ENCODE assay signal across 11 cellular contexts in genomic region chr5:160460377-160461049, GRCh38. TPM values are rescaled to one million over a fixed set of nuclear protein-coding genes. Genes with fewer than 3 reads are reported as not detected.
A peak's percentile ranks its signal among the peaks of the same experiment; 100 is the strongest.
DNase-seq lines count a peak whose midpoint lies in the region; ATAC-seq, FAIRE-seq and TF ChIP-seq lines count a peak whose summit lies in the region.
"Had no signal": no experiment of that assay in that cellular context is flagged by ENCODE, and none has a peak within 500 bp of the region (broad histone marks: within the 10 kb centered on the region; RNA-seq: fewer than 3 reads in every experiment).

No MANE protein-coding gene starts in this region.

- H2AFZ ChIP-seq in OCI-LY1 (ENCODE audit: low read length) (no peak overlapping the region), endothelial cell of umbilical vein (ENCODE audit: low read depth, low read length) (no peak overlapping the region)

- POLR2A ChIA-PET in endothelial cell of umbilical vein (lab: Charles Lee), result no interaction called here

- H3K27me3 ChIP-seq in cardiac muscle cell, result no peaks in the 10 kb centered on the region
- no peaks in the 10 kb centered on the region for H3K27me3 ChIP-seq in OCI-LY1 (ENCODE audit: insufficient read depth, low read length)
- no peaks in the 10 kb centered on the region for H3K27me3 ChIP-seq in endothelial cell of umbilical vein (ENCODE audit: control insufficient read depth in 2 of 2, insufficient read depth in 2 of 2, low read length in 2 of 2)
- no peaks in the 10 kb centered on the region for H3K27me3 ChIP-seq in vagina
- H3K27me3 ChIP-seq: adrenal gland had no signal

- BruUV-seq in endothelial cell of umbilical vein (replicated peaks; lab: Mats Ljungman, UMichigan), result no TSS peak

- no peak overlapping the region for H3K27ac ChIP-seq in cardiac muscle cell
- no peak overlapping the region for H3K27ac ChIP-seq in OCI-LY1 (ENCODE audit: low read depth, low read length, poor library complexity, severe bottlenecking)
- no peak overlapping the region for H3K27ac ChIP-seq in endothelial cell of umbilical vein (ENCODE audit: insufficient read depth, low read depth, low read length)
- no peak overlapping the region for H3K27ac ChIP-seq in vagina
- H3K27ac ChIP-seq: adrenal gland, heart left ventricle, RWPE1 had no signal

- intact Hi-C loops in cardiac septum (cut with DNase I) (no loop called here), endothelial cell of umbilical vein (cut with micrococcal nuclease) (loop anchor here (1.0 kb wide), 1 partner anchor 21 kb away; no protein-coding TSS in a partner anchor), vagina (cut with DNase I) (no loop called here)

- TF ChIP-seq CTCF in cardiac muscle cell (IDR thresholded peaks at IDR 0.05; ENCODE audit: low read depth, low read length) (peak; percentile 36), OCI-LY1 (IDR thresholded peaks at IDR 0.05; ENCODE audit: low read length) (peak; percentile 31), endothelial cell of umbilical vein (IDR thresholded peaks at IDR 0.05; ENCODE audit: extremely low read depth in 1 of 2, insufficient read depth in 1 of 2, low read depth in 1 of 2, low read length in 2 of 2) (peak; percentile 11 to 22), vagina (IDR thresholded peaks at IDR 0.05) (no peak)

- H3K9me3 Mint-ChIP-seq in stimulated activated memory B cell treated with anti-CD40 and anti-IgM and Interleukin-4, amounts not matched to agents 10 μg/mL and 1 μg/mL and 100 μg/mL, for 72 hours, result no peaks in the 10 kb centered on the region

- H3K4me1 ChIP-seq in cardiac muscle cell (ENCODE audit: low read depth) (no peaks in the 10 kb centered on the region), OCI-LY1 (ENCODE audit: insufficient read depth, low read length, severe bottlenecking) (peaks cover 26% of the 10 kb centered on the region), endothelial cell of umbilical vein (ENCODE audit: control insufficient read depth, extremely low read depth, insufficient read depth, low read length) (peaks cover 18% of the 10 kb centered on the region), vagina (no peaks in the 10 kb centered on the region)
- H3K4me1 ChIP-seq: adrenal gland had no signal

- peak in 1 of 2 donors; percentile 25 for DNase-seq in cardiac muscle cell (ENCODE audit: low read depth in 1 of 2, low spot score in 1 of 2)
- no peak for DNase-seq in cardiac septum (ENCODE audit: low spot score)
- no peak for DNase-seq in endothelial cell of umbilical vein (ENCODE audit: low read depth, low spot score)
- no peak for DNase-seq in activated naive CD4-positive, alpha-beta T cell treated with anti-CD3 and anti-CD28 coated beads, Interleukin-2, amount 50 U/mL, for 16 hours
- DNase-seq in vagina (ENCODE audit: extremely low spot score in 2 of 2), result no peak
- DNase-seq: adrenal gland, heart left ventricle had no signal

- H3K9me2 ChIP-seq in OCI-LY1 (ENCODE audit: low read depth, low read length), result no peaks in the 10 kb centered on the region

- no peak overlapping the region for H3K4me3 Mint-ChIP-seq in stimulated activated memory B cell treated with anti-CD40 and anti-IgM and Interleukin-4, amounts not matched to agents 10 μg/mL and 1 μg/mL and 100 μg/mL, for 72 hours

- H4K20me1 ChIP-seq in OCI-LY1 (ENCODE audit: insufficient read depth, low read length) (no peaks in the 10 kb centered on the region), endothelial cell of umbilical vein (replicated peaks; ENCODE audit: control insufficient read depth, extremely low read depth, insufficient read depth, low read length) (no peaks in the 10 kb centered on the region)

- dilution Hi-C loops in endothelial cell of umbilical vein (cut with MboI; ENCODE audit: extremely low pct_ligation_motif_present, low sequenced_read_pairs), result no loop called here

- TF ChIP-seq POLR2A in endothelial cell of umbilical vein (IDR thresholded peaks at IDR 0.05; ENCODE audit: low read depth, low read length) (no peak), vagina (IDR thresholded peaks at IDR 0.05) (no peak)

- H3K36me3 Mint-ChIP-seq in stimulated activated memory B cell treated with anti-CD40 and anti-IgM and Interleukin-4, amounts not matched to agents 10 μg/mL and 1 μg/mL and 100 μg/mL, for 72 hours, result no peaks in the 10 kb centered on the region

- H3F3A ChIP-seq in OCI-LY1 (ENCODE audit: insufficient read depth, low read length), result no peaks in the 10 kb centered on the region

- H3K9me3 ChIP-seq in cardiac muscle cell (ENCODE audit: low read depth), result no peaks in the 10 kb centered on the region
- H3K9me3 ChIP-seq in OCI-LY1 (ENCODE audit: low read length), result no peaks in the 10 kb centered on the region
- no peaks in the 10 kb centered on the region for H3K9me3 ChIP-seq in endothelial cell of umbilical vein (replicated peaks; ENCODE audit: control insufficient read depth, insufficient read depth, low read length)
- no peaks in the 10 kb centered on the region for H3K9me3 ChIP-seq in vagina
- H3K9me3 ChIP-seq: adrenal gland, heart left ventricle had no signal

- H3K4me1 Mint-ChIP-seq in stimulated activated memory B cell treated with anti-CD40 and anti-IgM and Interleukin-4, amounts not matched to agents 10 μg/mL and 1 μg/mL and 100 μg/mL, for 72 hours, result peaks cover 57% of the 10 kb centered on the region

- no peak for ATAC-seq in stimulated activated memory B cell treated with anti-CD40 and anti-IgM and Interleukin-4, amounts not matched to agents 10 μg/mL and 1 μg/mL and 100 μg/mL, for 72 hours
- ATAC-seq in GM19328 (IDR thresholded peaks at IDR 0.05; ENCODE audit: unreplicated experiment), result no peak
- ATAC-seq: heart left ventricle had no signal

- H3K79me2 ChIP-seq in OCI-LY1 (ENCODE audit: insufficient read depth, low read length) (no peaks in the 10 kb centered on the region), endothelial cell of umbilical vein (ENCODE audit: control insufficient read depth, insufficient read depth, low read length) (no peaks in the 10 kb centered on the region)

- no peak overlapping the region for H3K4me3 ChIP-seq in cardiac muscle cell
- H3K4me3 ChIP-seq in OCI-LY1 (ENCODE audit: low read depth, low read length, poor library complexity, severe bottlenecking), result no peak overlapping the region
- no peak overlapping the region for H3K4me3 ChIP-seq in endothelial cell of umbilical vein (replicated peaks in 1 of 3; ENCODE audit: insufficient read depth in 1 of 3, low read depth in 1 of 3, low read length in 3 of 3)
- no peak overlapping the region for H3K4me3 ChIP-seq in vagina
- H3K4me3 ChIP-seq: adrenal gland, heart left ventricle had no signal

- no peak overlapping the region for H3K9ac ChIP-seq in OCI-LY1 (ENCODE audit: low read length)
- H3K9ac ChIP-seq in endothelial cell of umbilical vein (replicated peaks; ENCODE audit: extremely low read depth, insufficient read depth, low read length), result no peak overlapping the region

- peak overlapping the region; percentile 64 for H3K27ac Mint-ChIP-seq in stimulated activated memory B cell treated with anti-CD40 and anti-IgM and Interleukin-4, amounts not matched to agents 10 μg/mL and 1 μg/mL and 100 μg/mL, for 72 hours

- no peak for FAIRE-seq in endothelial cell of umbilical vein (lab: Jason Lieb, UNC)

- H3K9me1 ChIP-seq in endothelial cell of umbilical vein (replicated peaks; ENCODE audit: control insufficient read depth, extremely low read depth, insufficient read depth, low read length), result no peaks in the 10 kb centered on the region

- no peaks in the 10 kb centered on the region for H3K27me3 Mint-ChIP-seq in stimulated activated memory B cell treated with anti-CD40 and anti-IgM and Interleukin-4, amounts not matched to agents 10 μg/mL and 1 μg/mL and 100 μg/mL, for 72 hours

- CTCF ChIA-PET in endothelial cell of umbilical vein (lab: Charles Lee), result interaction anchor here (0.6 to 4.8 kb wide), 11 partner anchors 10 to 49 kb away, joined by 3 to 113 read pairs (median 4); no protein-coding TSS in a partner anchor

- no peaks in the 10 kb centered on the region for H3K36me3 ChIP-seq in cardiac muscle cell
- no peaks in the 10 kb centered on the region for H3K36me3 ChIP-seq in OCI-LY1 (ENCODE audit: insufficient read depth, low read length)
- no peaks in the 10 kb centered on the region for H3K36me3 ChIP-seq in endothelial cell of umbilical vein (ENCODE audit: control insufficient read depth in 2 of 2, extremely low read depth in 1 of 2, insufficient read depth in 2 of 2, low read length in 2 of 2)
- H3K36me3 ChIP-seq in vagina, result no peaks in the 10 kb centered on the region
- H3K36me3 ChIP-seq: adrenal gland, heart left ventricle had no signal

- H3K4me2 ChIP-seq in OCI-LY1 (ENCODE audit: low read length), result no peak overlapping the region
- no peak overlapping the region for H3K4me2 ChIP-seq in endothelial cell of umbilical vein (ENCODE audit: insufficient read depth, low read length)

TF ChIP-seq in endothelial cell of umbilical vein, 7 proteins besides CTCF, POLR2A, EP300 and RAD21 (continues in another document):
- TF ChIP-seq GATA2 (IDR thresholded peaks at IDR 0.05; ENCODE audit: insufficient read depth, insufficient read length, low read depth, low read length) (no peak), MAX (IDR thresholded peaks at IDR 0.05; ENCODE audit: insufficient read depth, insufficient read length) (no peak)

RNA-seq across cellular contexts. Expression of gene PTTG1, which starts 38.9 kb away (rescaled TPM):
- total RNA-seq in cardiac muscle cell, result 34.1 and 246 TPM in 2 replicates
- 69.8 and 618 TPM in 2 replicates for polyA plus RNA-seq in cardiac muscle cell
- 1.0 TPM for total RNA-seq in cardiac septum
- total RNA-seq in endothelial cell of umbilical vein, result 139 and 140 TPM in 2 replicates
- 157 and 173 TPM in 2 replicates for polyA plus RNA-seq in endothelial cell of umbilical vein
- 355 and 421 TPM in 2 replicates for polyA plus RNA-seq in endothelial cell of umbilical vein (2011; cell fraction: cytosol; rRNA removed)
- polyA plus RNA-seq in endothelial cell of umbilical vein (2011; cell fraction: nucleus; rRNA removed), result 182 and 233 TPM in 2 replicates
- polyA plus RNA-seq in endothelial cell of umbilical vein (2012), result 83.1 and 154 TPM in 2 replicates
- 43.8 and 47.2 TPM in 2 replicates for polyA minus RNA-seq in endothelial cell of umbilical vein
- 57.7 TPM for polyA minus RNA-seq in endothelial cell of umbilical vein (2011; cell fraction: cytosol; rRNA and poly(A)+ RNA removed)
- 18.0 and 28.6 TPM in 2 replicates for polyA minus RNA-seq in endothelial cell of umbilical vein (2011; cell fraction: nucleus; rRNA and poly(A)+ RNA removed)
- total RNA-seq in vagina, result 89.1 TPM

RNA-seq across cellular contexts. Expression of gene SLU7, which starts 41.6 kb away (rescaled TPM):
- total RNA-seq in cardiac muscle cell, result 30.1 and 34.0 TPM in 2 replicates
- polyA plus RNA-seq in cardiac muscle cell, result 44.7 and 49.7 TPM in 2 replicates
- 50.5 TPM for total RNA-seq in cardiac septum
- total RNA-seq in endothelial cell of umbilical vein, result 42.7 and 48.2 TPM in 2 replicates
- 4.5 and 10.2 TPM in 2 replicates for polyA plus RNA-seq in endothelial cell of umbilical vein
- polyA plus RNA-seq in endothelial cell of umbilical vein (2011; cell fraction: cytosol; rRNA removed), result 20.5 and 21.8 TPM in 2 replicates
- 33.6 and 48.5 TPM in 2 replicates for polyA plus RNA-seq in endothelial cell of umbilical vein (2011; cell fraction: nucleus; rRNA removed)
- polyA plus RNA-seq in endothelial cell of umbilical vein (2012), result 37.9 and 55.8 TPM in 2 replicates
- polyA minus RNA-seq in endothelial cell of umbilical vein, result 11.6 and 12.1 TPM in 2 replicates
- 7.9 TPM for polyA minus RNA-seq in endothelial cell of umbilical vein (2011; cell fraction: cytosol; rRNA and poly(A)+ RNA removed)
- polyA minus RNA-seq in endothelial cell of umbilical vein (2011; cell fraction: nucleus; rRNA and poly(A)+ RNA removed), result 19.0 and 22.5 TPM in 2 replicates
- 24.3 TPM for total RNA-seq in vagina

Comparison
In these comparisons a context has a peak if more than half of its experiments do, and no peak if none do; other contexts are left out.
1. RNA of gene PTTG1, which starts 38.9 kb away (total RNA-seq): 34.1 to 246 TPM in cardiac muscle cell, 139 to 140 TPM in endothelial cell of umbilical vein and 89.1 TPM in vagina (single experiment); 1.0 TPM in cardiac septum (single experiment); every median in the first group is over 10 times any median in the second.
2. CTCF ChIP-seq: peak in cardiac muscle cell (single experiment), OCI-LY1 (single experiment) and endothelial cell of umbilical vein (2 of 2); none in vagina (0 of 3).